Comparison of ENCODE assay signal across 12 cellular contexts in the genomic region with DNA sequence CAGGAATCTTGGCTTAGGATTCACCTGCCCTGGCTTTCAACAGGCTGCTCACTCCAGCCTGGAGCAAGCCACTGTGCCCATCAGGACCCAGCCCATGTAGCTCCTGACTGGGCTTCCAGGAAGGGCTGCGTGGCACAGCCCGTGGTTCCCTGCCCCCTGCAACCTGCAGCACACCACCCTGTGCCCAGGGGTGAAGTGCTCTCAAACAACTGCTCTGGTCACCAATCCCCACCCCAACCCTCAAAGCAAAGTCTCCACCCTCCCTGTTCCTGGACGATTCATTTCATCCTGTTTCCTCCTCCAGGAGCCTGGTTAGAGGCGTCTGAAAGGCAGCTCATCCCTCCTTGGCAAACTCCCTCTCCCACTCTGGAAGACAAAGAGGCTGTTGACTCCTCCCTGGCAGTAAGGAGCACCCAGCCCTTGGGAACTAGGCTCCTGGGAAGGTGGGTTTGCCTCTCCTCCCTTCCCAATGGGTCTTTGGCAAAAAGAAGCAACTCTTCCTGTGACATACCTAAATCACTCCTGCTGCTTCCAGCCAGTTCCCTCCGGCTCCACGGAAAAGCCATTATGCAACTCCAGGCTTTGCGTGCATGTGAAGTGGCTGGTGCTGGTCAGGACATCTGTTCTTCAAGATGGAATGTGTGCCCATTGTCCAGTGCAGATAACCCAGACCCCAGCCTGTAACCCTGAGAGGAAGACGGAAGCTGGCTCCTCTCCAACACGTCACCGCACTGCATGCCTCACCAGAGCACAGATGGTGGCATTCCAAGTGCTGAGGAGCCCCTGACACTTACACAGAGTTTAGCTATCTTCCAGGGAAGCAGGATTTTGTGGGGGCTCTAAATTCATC. TPM values are rescaled to one million over a fixed set of nuclear protein-coding genes. Genes with fewer than 3 reads are reported as not detected.
A peak's percentile ranks its signal among the peaks of the same experiment; 100 is the strongest.
DNase-seq lines count a peak whose midpoint lies in the region; ATAC-seq and TF ChIP-seq lines count a peak whose summit lies in the region.
"Had no signal": no experiment of that assay in that cellular context is flagged by ENCODE, and none has a peak within 500 bp of the region (broad histone marks: within the 10 kb centered on the region; RNA-seq: fewer than 3 reads in every experiment).

No MANE protein-coding gene starts in this region.

- intact Hi-C loops in lower lobe of right lung (cut with DNase I): no loop called here

- no peak for TF ChIP-seq CTCF in lower lobe of right lung (IDR thresholded peaks at IDR 0.05)

- no peaks in the 10 kb centered on the region for H3K27me3 ChIP-seq in lower lobe of right lung (ENCODE audit: low read depth)

- no peaks in the 10 kb centered on the region for H3K36me3 ChIP-seq in lower lobe of right lung

- no peaks in the 10 kb centered on the region for H3K9me3 ChIP-seq in lower lobe of right lung

- peaks cover 33% of the 10 kb centered on the region for H3K4me1 ChIP-seq in lower lobe of right lung

- H3K4me3 ChIP-seq in lower lobe of right lung: no peak overlapping the region

- peak overlapping the region; percentile 66 for H3K27ac ChIP-seq in lower lobe of right lung

- ATAC-seq in lower lobe of right lung (peak; percentile 73 to 79), GM19467 (IDR thresholded peaks at IDR 0.05; ENCODE audit: unreplicated experiment) (no peak)
- ATAC-seq: naive thymus-derived CD8-positive, alpha-beta T cell; T-helper 17 cell had no signal

- peak; percentile 82 for DNase-seq in Daoy (ENCODE audit: low read depth)
- DNase-seq in NCI-H524 (lab: John Stamatoyannopoulos, UW): peak; percentile 59 to 83
- DNase-seq in dermis blood vessel endothelial cell: peak; percentile 96
- peak; percentile 71 for DNase-seq in lower lobe of right lung
- no peak for DNase-seq in AG08396 (ENCODE audit: low spot score)
- no peak for DNase-seq in stimulated activated CD4-positive, alpha-beta T cell treated with anti-CD3 and anti-CD28 coated beads, Interleukin-2, amount 100 ng/mL, for 24 hours
- DNase-seq in NCI-H226: no peak
- DNase-seq: naive thymus-derived CD8-positive, alpha-beta T cell; NCI-H748 treated with DMSO at 0.1 percent for 48 hours; stimulated activated naive CD8-positive, alpha-beta T cell treated with anti-CD3 and anti-CD28 coated beads, Interleukin-15, amount 100 ng/mL, for 72 hours; T-helper 17 cell had no signal

RNA-seq across cellular contexts. Expression of a gene that starts 29.1 kb away (rescaled TPM):
- total RNA-seq in Daoy (2014; rRNA removed; shearing (Covaris generic)): 19.3 and 31.7 TPM in 2 replicates
- 0.23 and 0.85 TPM in 2 replicates for total RNA-seq in dermis blood vessel endothelial cell
- total RNA-seq in lower lobe of right lung: 212 TPM

Comparison
In these comparisons a context has a peak if more than half of its experiments do, and no peak if none do; other contexts are left out.
1. DNase-seq: peak in Daoy (single experiment), NCI-H524 (2 of 2), dermis blood vessel endothelial cell (single experiment) and lower lobe of right lung (single experiment); none in AG08396 (single experiment), stimulated activated CD4-positive, alpha-beta T cell treated with anti-CD3 and anti-CD28 coated beads, Interleukin-2, amount 100 ng/mL, for 24 hours (0 of 2) and NCI-H226 (single experiment).
2. RNA of a gene that starts 29.1 kb away (total RNA-seq): 212 TPM in lower lobe of right lung (single experiment) and 19.3 to 31.7 TPM in Daoy; 0.23 to 0.85 TPM in dermis blood vessel endothelial cell; every median in the first group is over 10 times any median in the second.